In the genomic region with DNA sequence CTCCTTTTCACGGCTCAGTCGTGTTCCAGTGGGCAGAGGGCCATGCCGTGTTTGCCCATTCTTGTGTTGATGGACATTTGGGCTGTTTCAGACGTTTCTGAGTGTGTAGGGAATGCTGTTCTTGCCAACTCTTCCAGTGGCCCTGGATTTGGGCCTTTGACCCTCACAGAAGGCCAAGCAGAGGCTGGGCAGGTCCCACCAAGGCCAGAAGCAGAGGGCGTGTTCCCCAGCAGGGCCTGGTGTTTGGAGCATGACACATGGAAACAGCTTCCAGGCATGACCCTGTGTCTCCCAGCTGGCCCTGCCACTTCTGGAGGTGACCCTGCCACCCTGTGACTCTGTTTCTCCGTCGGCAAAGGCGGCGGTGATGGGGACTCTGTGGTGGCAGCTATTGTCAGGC, we compare ENCODE assay signal across 1 cellular context.
A peak's percentile ranks its signal among the peaks of the same experiment; 100 is the strongest.
TF ChIP-seq lines count a peak whose summit lies in the region.

No MANE protein-coding gene starts in this region.

TF ChIP-seq in K562, 482 proteins besides CTCF, POLR2A, EP300 and RAD21:
- TF ChIP-seq, protein P1, sequence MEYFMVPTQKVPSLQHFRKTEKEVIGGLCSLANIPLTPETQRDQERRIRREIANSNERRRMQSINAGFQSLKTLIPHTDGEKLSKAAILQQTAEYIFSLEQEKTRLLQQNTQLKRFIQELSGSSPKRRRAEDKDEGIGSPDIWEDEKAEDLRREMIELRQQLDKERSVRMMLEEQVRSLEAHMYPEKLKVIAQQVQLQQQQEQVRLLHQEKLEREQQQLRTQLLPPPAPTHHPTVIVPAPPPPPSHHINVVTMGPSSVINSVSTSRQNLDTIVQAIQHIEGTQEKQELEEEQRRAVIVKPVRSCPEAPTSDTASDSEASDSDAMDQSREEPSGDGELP (CRISPR knock-in tag; IDR thresholded peaks at IDR 0.05; ENCODE audit: borderline replicate concordance), result peak; percentile 34; the same call in 1 of the 2 replicates
- no peak for TF ChIP-seq BHLHE40 (IDR thresholded peaks at IDR 0.05; ENCODE audit: low read length)
